ENCODE assay signal across 21 cellular contexts in the genomic region with DNA sequence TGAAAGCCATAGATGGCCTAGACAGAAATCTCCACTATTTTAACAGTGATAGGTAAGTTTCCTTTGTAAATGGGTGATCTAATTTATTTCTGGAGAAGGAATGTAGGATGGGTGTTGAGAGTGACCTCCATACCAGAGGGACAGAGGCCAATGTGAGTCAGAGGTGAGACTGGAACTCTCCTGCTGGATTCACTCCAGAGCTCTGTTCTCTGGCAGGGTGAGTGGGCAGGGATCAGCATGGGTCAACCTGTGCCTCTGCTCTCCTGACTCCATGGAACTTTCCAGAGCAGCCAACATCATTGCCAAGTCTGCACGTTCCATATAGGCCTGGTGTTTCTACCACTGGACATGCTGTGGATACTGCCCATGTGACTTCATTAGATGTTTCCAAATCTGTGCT.
"Had no signal": no experiment of that assay in that cellular context is flagged by ENCODE, and none has a peak within 500 bp of the region (broad histone marks: within the 10 kb centered on the region; RNA-seq: fewer than 3 reads in every experiment).

No MANE protein-coding gene starts in this region.

- H3K27ac ChIP-seq: dorsolateral prefrontal cortex, foreskin keratinocyte, neutrophil, prostate gland, upper lobe of left lung, WERI-Rb-1 had no signal

- ATAC-seq: activated CD4-positive, alpha-beta T cell treated with anti-CD3 and anti-CD28 coated beads for 36 hours; esophagus mucosa; foreskin keratinocyte; stimulated activated naive CD8-positive, alpha-beta T cell treated with anti-CD3 and anti-CD28 coated beads, Interleukin-15, Interleukin-2, amounts not matched to agents 100 U/mL and 50 U/mL, for 24 hours had no signal

- H3K9me3 Mint-ChIP-seq: activated CD4-positive, alpha-beta memory T cell treated with anti-CD3 and anti-CD28 coated beads, Interleukin-2, amount 10 ng/mL, durations not matched to agents 7 days and 5 days; activated naive CD8-positive, alpha-beta T cell treated with anti-CD3 and anti-CD28 coated beads for 36 hours had no signal

- H3K9me3 ChIP-seq: neutrophil, prostate gland, upper lobe of left lung had no signal

- H3K4me1 Mint-ChIP-seq: activated CD4-positive, alpha-beta memory T cell treated with anti-CD3 and anti-CD28 coated beads, Interleukin-2, amount 10 ng/mL, durations not matched to agents 7 days and 5 days; activated CD4-positive, alpha-beta T cell treated with anti-CD3 and anti-CD28 coated beads for 36 hours; activated naive CD8-positive, alpha-beta T cell treated with anti-CD3 and anti-CD28 coated beads for 36 hours had no signal

- FAIRE-seq: endometrium, kidney had no signal

- H3K4me3 ChIP-seq: dorsolateral prefrontal cortex, lung, prostate gland, upper lobe of left lung had no signal

- H3K27ac Mint-ChIP-seq: activated CD4-positive, alpha-beta memory T cell treated with anti-CD3 and anti-CD28 coated beads, Interleukin-2, amount 10 ng/mL, durations not matched to agents 7 days and 5 days; activated CD4-positive, alpha-beta T cell treated with anti-CD3 and anti-CD28 coated beads for 36 hours; activated naive CD8-positive, alpha-beta T cell treated with anti-CD3 and anti-CD28 coated beads for 36 hours had no signal

- H3K4me3 Mint-ChIP-seq: activated CD4-positive, alpha-beta memory T cell treated with anti-CD3 and anti-CD28 coated beads, Interleukin-2, amount 10 ng/mL, durations not matched to agents 7 days and 5 days; activated CD4-positive, alpha-beta T cell treated with anti-CD3 and anti-CD28 coated beads for 36 hours; activated naive CD8-positive, alpha-beta T cell treated with anti-CD3 and anti-CD28 coated beads for 36 hours had no signal

- H3K27me3 Mint-ChIP-seq: activated CD4-positive, alpha-beta memory T cell treated with anti-CD3 and anti-CD28 coated beads, Interleukin-2, amount 10 ng/mL, durations not matched to agents 7 days and 5 days; activated CD4-positive, alpha-beta T cell treated with anti-CD3 and anti-CD28 coated beads for 36 hours had no signal

- DNase-seq: activated CD4-positive, alpha-beta memory T cell treated with anti-CD3 and anti-CD28 coated beads, Interleukin-2, amount 10 ng/mL, durations not matched to agents 7 days and 5 days; activated CD4-positive, alpha-beta T cell treated with anti-CD3 and anti-CD28 coated beads for 36 hours; activated gamma-delta T cell treated with Interleukin-2 at 50 U/mL for 16 hours; activated naive CD8-positive, alpha-beta T cell treated with anti-CD3 and anti-CD28 coated beads for 36 hours; activated T-cell treated with anti-CD3 and anti-CD28 coated beads, Interleukin-2, amount 50 U/mL, for 48 hours; anterior cingulate cortex; dorsolateral prefrontal cortex; foreskin keratinocyte; kidney; midbrain; stimulated activated CD4-positive, alpha-beta T cell treated with anti-CD3 and anti-CD28 coated beads, Interleukin-4, amount 100 ng/mL, for 1 hour; stimulated activated CD8-positive, alpha-beta memory T cell treated with anti-CD3 and anti-CD28 coated beads, Interleukin-4, amount 100 ng/mL, for 48 hours; stimulated activated naive CD8-positive, alpha-beta T cell treated with anti-CD3 and anti-CD28 coated beads, Interleukin-15, Interleukin-2, amounts not matched to agents 100 U/mL and 50 U/mL, for 24 hours; T1000; upper lobe of left lung; WERI-Rb-1 had no signal

- H3K4me1 ChIP-seq: foreskin keratinocyte, prostate gland, upper lobe of left lung had no signal

- H3K36me3 Mint-ChIP-seq: activated naive CD8-positive, alpha-beta T cell treated with anti-CD3 and anti-CD28 coated beads for 36 hours had no signal
